Comparison of ENCODE assay signal across 1 cellular context in genomic region chr2:120261387-120262006, GRCh38.
TF ChIP-seq lines count a peak whose summit lies in the region.

No MANE protein-coding gene starts in this region.

TF ChIP-seq in K562, 482 proteins besides CTCF, POLR2A, EP300 and RAD21:
- TF ChIP-seq RERE (CRISPR knock-in tag; IDR thresholded peaks at IDR 0.05; ENCODE audit: borderline replicate concordance) (no peak), EGR1 (conservative IDR thresholded peaks at IDR 0.05) (peak; percentile 23; the same call in 1 of the 2 replicates)
